Comparison of ENCODE assay signal across 8 cellular contexts in the genomic region with DNA sequence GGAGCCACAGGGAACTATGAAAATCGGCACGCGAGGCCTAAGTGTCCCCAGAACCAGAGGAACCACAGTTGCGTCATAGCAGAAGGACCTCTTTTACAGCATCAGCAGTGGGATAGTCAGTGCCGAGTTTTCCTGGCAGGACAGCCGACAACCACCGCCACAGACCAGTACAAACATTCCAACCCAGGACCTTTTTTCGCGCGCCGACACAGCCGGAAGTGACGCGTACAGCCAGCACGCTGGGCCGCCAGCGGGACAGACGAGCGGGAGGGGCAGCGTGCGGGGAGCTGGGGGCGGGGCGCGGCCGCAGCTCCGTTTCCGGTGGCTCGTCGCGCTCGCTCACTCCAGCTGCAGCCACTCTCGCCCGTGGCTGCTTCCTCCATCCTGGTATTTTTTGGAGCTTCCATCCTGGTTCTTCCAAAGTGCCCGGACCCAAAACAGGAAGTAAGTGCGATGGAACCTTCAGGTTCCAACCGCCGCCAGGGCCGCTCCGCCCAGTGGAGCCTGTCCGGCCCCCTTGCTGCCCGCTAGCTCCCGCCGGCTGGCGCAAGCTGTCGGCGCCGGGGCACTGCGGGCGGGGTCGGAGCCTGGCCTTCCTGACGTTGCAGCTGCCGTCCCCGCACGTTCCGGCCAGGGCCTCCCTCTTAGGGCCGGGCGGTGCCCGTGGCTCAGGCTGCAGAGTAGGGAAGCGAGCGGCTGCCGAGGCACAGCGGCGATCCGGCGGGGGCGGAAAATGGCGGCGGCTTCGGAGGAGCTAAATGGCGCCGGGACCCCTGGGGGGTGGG. TPM values are rescaled to one million over a fixed set of nuclear protein-coding genes. Genes with fewer than 3 reads are reported as not detected.
DNase-seq lines count a peak whose midpoint lies in the region; ATAC-seq and TF ChIP-seq lines count a peak whose summit lies in the region.

A gene with protein sequence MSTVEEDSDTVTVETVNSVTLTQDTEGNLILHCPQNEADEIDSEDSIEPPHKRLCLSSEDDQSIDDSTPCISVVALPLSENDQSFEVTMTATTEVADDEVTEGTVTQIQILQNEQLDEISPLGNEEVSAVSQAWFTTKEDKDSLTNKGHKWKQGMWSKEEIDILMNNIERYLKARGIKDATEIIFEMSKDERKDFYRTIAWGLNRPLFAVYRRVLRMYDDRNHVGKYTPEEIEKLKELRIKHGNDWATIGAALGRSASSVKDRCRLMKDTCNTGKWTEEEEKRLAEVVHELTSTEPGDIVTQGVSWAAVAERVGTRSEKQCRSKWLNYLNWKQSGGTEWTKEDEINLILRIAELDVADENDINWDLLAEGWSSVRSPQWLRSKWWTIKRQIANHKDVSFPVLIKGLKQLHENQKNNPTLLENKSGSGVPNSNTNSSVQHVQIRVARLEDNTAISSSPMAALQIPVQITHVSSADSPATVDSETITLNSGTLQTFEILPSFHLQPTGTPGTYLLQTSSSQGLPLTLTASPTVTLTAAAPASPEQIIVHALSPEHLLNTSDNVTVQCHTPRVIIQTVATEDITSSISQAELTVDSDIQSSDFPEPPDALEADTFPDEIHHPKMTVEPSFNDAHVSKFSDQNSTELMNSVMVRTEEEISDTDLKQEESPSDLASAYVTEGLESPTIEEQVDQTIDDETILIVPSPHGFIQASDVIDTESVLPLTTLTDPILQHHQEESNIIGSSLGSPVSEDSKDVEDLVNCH (plus strand): TSS at position 342 of the 785 bp plus-strand sequence. CDS start 12,489 bp downstream, outside the sequence.

- POLR2A ChIA-PET in SK-N-SH (lab: Yijun Ruan, JAX), result interaction anchor here (0.6 to 3.2 kb wide), 25 partner anchors 9 to 229 kb away, joined by 3 to 22 read pairs (median 4); a partner anchor contains a TSS

- TF ChIP-seq EP300 in SK-N-SH (IDR thresholded peaks at IDR 0.05; ENCODE audit: borderline replicate concordance in 1 of 2, low read depth in 1 of 2, low read length in 1 of 2) (peak; percentile 31 to 55; a peak in 3 of 4 replicates), suprapubic skin (IDR thresholded peaks at IDR 0.05) (no peak)

- H3K79me2 ChIP-seq in SK-N-SH (ENCODE audit: insufficient read depth), result peaks cover 45% of the 10 kb centered on the region

- peaks cover 38% of the 10 kb centered on the region for H4K20me1 ChIP-seq in SK-N-SH (ENCODE audit: insufficient read depth)

- no peak for TF ChIP-seq CTCF in SK-N-SH (IDR thresholded peaks at IDR 0.05)
- no peak for TF ChIP-seq CTCF in suprapubic skin (IDR thresholded peaks at IDR 0.05)

- H3K27ac ChIP-seq in SK-N-SH (ENCODE audit: low read depth in 2 of 2, low read length in 1 of 2), result peak within 1 kb of the TSS; percentile 96 to 99
- peak within 1 kb of the TSS; percentile 99 for H3K27ac ChIP-seq in suprapubic skin

- peaks cover 31% of the 10 kb centered on the region for H3F3A ChIP-seq in SK-N-SH (replicated peaks; ENCODE audit: insufficient read depth)

- H3K4me3 ChIP-seq in SK-N-SH (ENCODE audit: low read depth in 2 of 2, low read length in 1 of 2) (peak within 1 kb of the TSS; percentile 73 to 92), suprapubic skin (peak within 1 kb of the TSS; percentile 89)

- CTCF ChIA-PET in SK-N-SH (lab: Yijun Ruan, JAX), result interaction anchor here (0.7 to 11.5 kb wide), 15 partner anchors 9 to 247 kb away, joined by 3 to 295 read pairs (median 4); a partner anchor contains a TSS

- no peaks in the 10 kb centered on the region for H3K9me2 ChIP-seq in SK-N-SH

- peak within 1 kb of the TSS; percentile 79 for H3K4me2 ChIP-seq in SK-N-SH

- no peaks in the 10 kb centered on the region for H3K27me3 ChIP-seq in SK-N-SH (ENCODE audit: insufficient read depth)
- no peaks in the 10 kb centered on the region for H3K27me3 ChIP-seq in suprapubic skin

- peak; percentile 37 to 87 for TF ChIP-seq POLR2A in suprapubic skin (IDR thresholded peaks at IDR 0.05)

- DNase-seq in GM04504 (ENCODE audit: low read depth) (peak; percentile 93), NCI-H1048 (lab: John Stamatoyannopoulos, UW) (peak; percentile 87), SK-N-SH (peak; percentile 98), globus pallidus (ENCODE audit: low spot score) (peak; percentile 97), nucleus accumbens (lab: John Stamatoyannopoulos, UW) (peak; percentile 55 to 98 (median 92)), suprapubic skin (ENCODE audit: low spot score in 2 of 2) (peak; percentile 96 to 98)
- DNase-seq in activated naive CD4-positive, alpha-beta T cell treated with anti-CD3 and anti-CD28 coated beads, Interleukin-2, amount 50 U/mL, for 16 hours, result peak; percentile 87

- peak within 1 kb of the TSS; percentile 87 for H2AFZ ChIP-seq in SK-N-SH (ENCODE audit: low read depth)

- peaks cover 17 to 26% of the 10 kb centered on the region in 2 experiments for H3K36me3 ChIP-seq in SK-N-SH (replicated peaks in 1 of 2; ENCODE audit: control insufficient read depth in 1 of 2, insufficient read depth in 2 of 2, low read length in 1 of 2)
- no peaks in the 10 kb centered on the region for H3K36me3 ChIP-seq in suprapubic skin

- ATAC-seq in HG02571 (IDR thresholded peaks at IDR 0.05; ENCODE audit: unreplicated experiment), result peak; percentile 84

- under 1% methylated on average over 69 of the region's 71 CpGs for WGBS in SK-N-SH (ENCODE audit: low lambda C conversion rate)
- 0% methylated on average over 33 of the region's 71 CpGs for WGBS in suprapubic skin

- H3K9me3 ChIP-seq in SK-N-SH, result no peaks in the 10 kb centered on the region
- no peaks in the 10 kb centered on the region for H3K9me3 ChIP-seq in suprapubic skin

- peaks cover 19 to 38% of the 10 kb centered on the region in 2 experiments; a peak in 3 of 4 replicates for H3K4me1 ChIP-seq in SK-N-SH (ENCODE audit: control insufficient read depth in 1 of 2, insufficient read depth in 2 of 2, low read depth in 1 of 2, low read length in 1 of 2)
- peaks cover 54% of the 10 kb centered on the region for H3K4me1 ChIP-seq in suprapubic skin

- H3K9ac ChIP-seq in SK-N-SH, result peak within 1 kb of the TSS; percentile 96

- no peak for TF ChIP-seq RAD21 in SK-N-SH (IDR thresholded peaks at IDR 0.05; ENCODE audit: low read length)

TF ChIP-seq in SK-N-SH, 30 proteins besides CTCF, POLR2A, EP300 and RAD21 (continues in another document):
- TF ChIP-seq GATA2 (CRISPR knock-in tag; IDR thresholded peaks at IDR 0.05), result 0 out of 2 replicates have a peak, but pooled peaks have one; percentile 22
- TF ChIP-seq, protein P1, sequence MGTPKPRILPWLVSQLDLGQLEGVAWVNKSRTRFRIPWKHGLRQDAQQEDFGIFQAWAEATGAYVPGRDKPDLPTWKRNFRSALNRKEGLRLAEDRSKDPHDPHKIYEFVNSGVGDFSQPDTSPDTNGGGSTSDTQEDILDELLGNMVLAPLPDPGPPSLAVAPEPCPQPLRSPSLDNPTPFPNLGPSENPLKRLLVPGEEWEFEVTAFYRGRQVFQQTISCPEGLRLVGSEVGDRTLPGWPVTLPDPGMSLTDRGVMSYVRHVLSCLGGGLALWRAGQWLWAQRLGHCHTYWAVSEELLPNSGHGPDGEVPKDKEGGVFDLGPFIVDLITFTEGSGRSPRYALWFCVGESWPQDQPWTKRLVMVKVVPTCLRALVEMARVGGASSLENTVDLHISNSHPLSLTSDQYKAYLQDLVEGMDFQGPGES (IDR thresholded peaks at IDR 0.05; ENCODE audit: low read depth, low read length), result no peak
- no peak; the same call in 1 of the 2 replicates for TF ChIP-seq RFX5 (IDR thresholded peaks at IDR 0.05; ENCODE audit: low read length)
- TF ChIP-seq, protein P2, sequence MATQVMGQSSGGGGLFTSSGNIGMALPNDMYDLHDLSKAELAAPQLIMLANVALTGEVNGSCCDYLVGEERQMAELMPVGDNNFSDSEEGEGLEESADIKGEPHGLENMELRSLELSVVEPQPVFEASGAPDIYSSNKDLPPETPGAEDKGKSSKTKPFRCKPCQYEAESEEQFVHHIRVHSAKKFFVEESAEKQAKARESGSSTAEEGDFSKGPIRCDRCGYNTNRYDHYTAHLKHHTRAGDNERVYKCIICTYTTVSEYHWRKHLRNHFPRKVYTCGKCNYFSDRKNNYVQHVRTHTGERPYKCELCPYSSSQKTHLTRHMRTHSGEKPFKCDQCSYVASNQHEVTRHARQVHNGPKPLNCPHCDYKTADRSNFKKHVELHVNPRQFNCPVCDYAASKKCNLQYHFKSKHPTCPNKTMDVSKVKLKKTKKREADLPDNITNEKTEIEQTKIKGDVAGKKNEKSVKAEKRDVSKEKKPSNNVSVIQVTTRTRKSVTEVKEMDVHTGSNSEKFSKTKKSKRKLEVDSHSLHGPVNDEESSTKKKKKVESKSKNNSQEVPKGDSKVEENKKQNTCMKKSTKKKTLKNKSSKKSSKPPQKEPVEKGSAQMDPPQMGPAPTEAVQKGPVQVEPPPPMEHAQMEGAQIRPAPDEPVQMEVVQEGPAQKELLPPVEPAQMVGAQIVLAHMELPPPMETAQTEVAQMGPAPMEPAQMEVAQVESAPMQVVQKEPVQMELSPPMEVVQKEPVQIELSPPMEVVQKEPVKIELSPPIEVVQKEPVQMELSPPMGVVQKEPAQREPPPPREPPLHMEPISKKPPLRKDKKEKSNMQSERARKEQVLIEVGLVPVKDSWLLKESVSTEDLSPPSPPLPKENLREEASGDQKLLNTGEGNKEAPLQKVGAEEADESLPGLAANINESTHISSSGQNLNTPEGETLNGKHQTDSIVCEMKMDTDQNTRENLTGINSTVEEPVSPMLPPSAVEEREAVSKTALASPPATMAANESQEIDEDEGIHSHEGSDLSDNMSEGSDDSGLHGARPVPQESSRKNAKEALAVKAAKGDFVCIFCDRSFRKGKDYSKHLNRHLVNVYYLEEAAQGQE (IDR thresholded peaks at IDR 0.05; ENCODE audit: low read depth, low read length), result peak; percentile 18; the same call in 1 of the 2 replicates
- TF ChIP-seq JUND (IDR thresholded peaks at IDR 0.05), result no peak
- peak; percentile 99 for TF ChIP-seq MXI1 (IDR thresholded peaks at IDR 0.05; ENCODE audit: low read depth, low read length)
- TF ChIP-seq, protein P3, sequence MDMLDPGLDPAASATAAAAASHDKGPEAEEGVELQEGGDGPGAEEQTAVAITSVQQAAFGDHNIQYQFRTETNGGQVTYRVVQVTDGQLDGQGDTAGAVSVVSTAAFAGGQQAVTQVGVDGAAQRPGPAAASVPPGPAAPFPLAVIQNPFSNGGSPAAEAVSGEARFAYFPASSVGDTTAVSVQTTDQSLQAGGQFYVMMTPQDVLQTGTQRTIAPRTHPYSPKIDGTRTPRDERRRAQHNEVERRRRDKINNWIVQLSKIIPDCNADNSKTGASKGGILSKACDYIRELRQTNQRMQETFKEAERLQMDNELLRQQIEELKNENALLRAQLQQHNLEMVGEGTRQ (IDR thresholded peaks at IDR 0.05; ENCODE audit: borderline replicate concordance, low read depth, low read length), result no peak
- peak; percentile 87 for TF ChIP-seq CHD2 (IDR thresholded peaks at IDR 0.05; ENCODE audit: low read length, partially characterized antibody)
- no peak; the same call in 1 of the 2 replicates for TF ChIP-seq TEAD4 (IDR thresholded peaks at IDR 0.05; ENCODE audit: borderline replicate concordance, insufficient read depth)
- TF ChIP-seq NRF1 (IDR thresholded peaks at IDR 0.05; ENCODE audit: low read depth, low read length), result no peak

RNA-seq across cellular contexts. Expression of the gene that starts here (rescaled TPM):
- 108 and 177 TPM in 2 replicates for polyA plus RNA-seq in SK-N-SH (2012; rRNA removed)
- polyA plus RNA-seq in SK-N-SH (2012; cell fraction: cytosol; rRNA removed), result 45.2 and 45.3 TPM in 2 replicates
- polyA plus RNA-seq in SK-N-SH (2012; cell fraction: nucleus; rRNA removed), result 428 and 844 TPM in 2 replicates
- 100 to 1,000 TPM in 1 of 4 donors, 10 to 100 TPM in 3; 42.9 to 217 (median 61.6) TPM for total RNA-seq in suprapubic skin

Comparison
In these comparisons a context has a peak if more than half of its experiments do, and no peak if none do; other contexts are left out.
1. Peak in every context shown above with its lines: DNase-seq, ATAC-seq, H3K4me3 ChIP-seq and H3K27ac ChIP-seq.